8 cellular contexts compared by ENCODE assay signal in genomic region chr19:38543807-38544568, GRCh38.
DNase-seq lines count a peak whose midpoint lies in the region; ATAC-seq and TF ChIP-seq lines count a peak whose summit lies in the region.

No MANE protein-coding gene starts in this region.

- H3K36me3 Mint-ChIP-seq in CD8-positive, alpha-beta T cell: no peaks in the 10 kb centered on the region

- peaks cover 19% of the 10 kb centered on the region for H3K4me1 ChIP-seq in CD8-positive, alpha-beta T cell (ENCODE audit: insufficient read depth, low read length)

- H3K27me3 ChIP-seq in CD8-positive, alpha-beta T cell (ENCODE audit: insufficient read depth, low read length): no peaks in the 10 kb centered on the region
- no peaks in the 10 kb centered on the region for H3K27me3 ChIP-seq in neural cell (ENCODE audit: insufficient read depth, low read depth, low read length)

- H3K9me3 ChIP-seq in CD8-positive, alpha-beta T cell (ENCODE audit: low read length): no peaks in the 10 kb centered on the region
- H3K9me3 ChIP-seq in neural cell (ENCODE audit: low read length): no peaks in the 10 kb centered on the region

- no peak overlapping the region for H3K27ac Mint-ChIP-seq in CD8-positive, alpha-beta T cell

- TF ChIP-seq EP300 in neural cell (conservative IDR thresholded peaks at IDR 0.05; ENCODE audit: poor library complexity, severe bottlenecking): no peak

- CTCF ChIA-PET in CD8-positive, alpha-beta T cell (lab: Charles Lee): interaction anchor here (0.8 to 3.1 kb wide), 15 partner anchors 11 to 386 kb away, joined by 3 to 32 read pairs (median 6); partner anchors contain the start of genes EIF3K, FAM98C, MAP4K1 and MRPS12

- H3K79me2 ChIP-seq in neural cell (replicated peaks; ENCODE audit: insufficient read depth, low read length): no peaks in the 10 kb centered on the region

- TF ChIP-seq CTCF in CD8-positive, alpha-beta T cell (IDR thresholded peaks at IDR 0.05): no peak
- TF ChIP-seq CTCF in neural cell (IDR thresholded peaks at IDR 0.05; ENCODE audit: poor library complexity, severe bottlenecking): peak; percentile 67

- H3K36me3 ChIP-seq in CD8-positive, alpha-beta T cell (ENCODE audit: insufficient read depth, low read length): no peaks in the 10 kb centered on the region
- H3K36me3 ChIP-seq in neural cell (ENCODE audit: insufficient read depth, low read length): no peaks in the 10 kb centered on the region

- H3K4me3 Mint-ChIP-seq in CD8-positive, alpha-beta T cell: no peak overlapping the region

- no peak overlapping the region for H3K4me3 ChIP-seq in CD8-positive, alpha-beta T cell (ENCODE audit: low read depth, low read length)
- no peak overlapping the region for H3K4me3 ChIP-seq in neural cell (ENCODE audit: low read length)

- POLR2A ChIA-PET in CD8-positive, alpha-beta T cell (lab: Charles Lee): interaction anchor here (1.6 kb wide), 1 partner anchor 28 kb away, joined by 3 read pairs; no protein-coding TSS in a partner anchor

- H4K20me1 ChIP-seq in neural cell (ENCODE audit: insufficient read depth): no peaks in the 10 kb centered on the region

- no peaks in the 10 kb centered on the region for H3K9me3 Mint-ChIP-seq in CD8-positive, alpha-beta T cell

- peak; percentile 65 for TF ChIP-seq RAD21 in neural cell (conservative IDR thresholded peaks at IDR 0.05)

- no peak overlapping the region for H3K27ac ChIP-seq in CD8-positive, alpha-beta T cell (ENCODE audit: low read depth, low read length)
- H3K27ac ChIP-seq in neural cell (ENCODE audit: low read length): no peak overlapping the region

- no peaks in the 10 kb centered on the region for H3K27me3 Mint-ChIP-seq in CD8-positive, alpha-beta T cell (ENCODE audit: low read depth)

- no peaks in the 10 kb centered on the region for H3F3A ChIP-seq in neural cell (ENCODE audit: insufficient read depth, low read length, poor library complexity, severe bottlenecking)

- peak in 1 of 7 experiments; percentile 16 for DNase-seq in CD8-positive, alpha-beta T cell
- DNase-seq in NCI-H2196 (lab: John Stamatoyannopoulos, UW; ENCODE audit: unreplicated experiment): peak; percentile 31
- DNase-seq in activated CD4-positive, CD25-positive, alpha-beta regulatory T cell treated with anti-CD3 and anti-CD28 coated beads, Interleukin-2, amount 50 U/mL, for 72 hours: peak; percentile 63
- DNase-seq in fibroblast of peridontal ligament (ENCODE audit: extremely low read depth): peak; percentile 60

- intact Hi-C loops in CD8-positive, alpha-beta T cell (cut with DNase I, micrococcal nuclease): loop anchor here (1.0 to 10.0 kb wide), 5 partner anchors 29 to 391 kb away; partner anchors contain the start of genes MRPS12 (in 2 of the 2), SARS2 (in 2 of the 2), EIF3K (in 1 of the 2) and MAP4K1 (in 1 of the 2)

- H3K4me2 ChIP-seq in neural cell (ENCODE audit: low read length): no peak overlapping the region

- peak; percentile 74 for ATAC-seq in CD8-positive, alpha-beta T cell
- ATAC-seq in GM18909 (IDR thresholded peaks at IDR 0.05; ENCODE audit: poor library complexity, unreplicated experiment): peak; percentile 42
- no peak for ATAC-seq in GM18873 (IDR thresholded peaks at IDR 0.05; ENCODE audit: low FRiP score, unreplicated experiment)
- ATAC-seq in GM21825 (IDR thresholded peaks at IDR 0.05; ENCODE audit: unreplicated experiment): no peak

- no peaks in the 10 kb centered on the region for H3K9me2 ChIP-seq in neural cell (ENCODE audit: insufficient read depth, low read length)

- no peak overlapping the region for H2AFZ ChIP-seq in neural cell (ENCODE audit: low read depth, low read length)

- H3K4me1 Mint-ChIP-seq in CD8-positive, alpha-beta T cell (ENCODE audit: low read depth): peaks cover 19% of the 10 kb centered on the region

- H3K9ac ChIP-seq in neural cell (ENCODE audit: low read length): no peak overlapping the region

TF ChIP-seq in neural cell, 6 proteins besides CTCF, POLR2A, EP300 and RAD21:
- TF ChIP-seq TAF1 (IDR thresholded peaks at IDR 0.05; ENCODE audit: low read depth): no peak
- TF ChIP-seq SMC3 (conservative IDR thresholded peaks at IDR 0.05; ENCODE audit: poor library complexity): peak; percentile 55
- TF ChIP-seq MXI1 (conservative IDR thresholded peaks at IDR 0.05; ENCODE audit: poor library complexity, severe bottlenecking): no peak

Comparison
In these comparisons a context has a peak if more than half of its experiments do, and no peak if none do; other contexts are left out.
1. ATAC-seq: peak in CD8-positive, alpha-beta T cell (single experiment) and GM18909 (single experiment); none in GM18873 (single experiment) and GM21825 (single experiment).